Comparison of ENCODE assay signal across 13 cellular contexts in genomic region chr7:55185321-55185802, GRCh38.
DNase-seq lines count a peak whose midpoint lies in the region; ATAC-seq and FAIRE-seq lines count a peak whose summit lies in the region.
"Had no signal": no experiment of that assay in that cellular context is flagged by ENCODE, and none has a peak within 500 bp of the region (broad histone marks: within the 10 kb centered on the region; RNA-seq: fewer than 3 reads in every experiment).

No MANE protein-coding gene starts in this region.

- no peak overlapping the region for H3K4me3 Mint-ChIP-seq in activated CD8-positive, alpha-beta memory T cell treated with anti-CD3 and anti-CD28 coated beads, Interleukin-2, amount 10 ng/mL, durations not matched to agents 7 days and 5 days
- peak overlapping the region; percentile 50 for H3K4me3 Mint-ChIP-seq in stimulated activated effector memory CD8-positive, alpha-beta T cell treated with anti-CD3 and anti-CD28 coated beads, Interleukin-12 subunit alpha, Interleukin-12 subunit beta, amount 100 ng/mL, for 72 hours
- H3K4me3 Mint-ChIP-seq: activated CD4-positive, alpha-beta T cell treated with anti-CD3 and anti-CD28 coated beads, Interleukin-2, amount 10 ng/mL, durations not matched to agents 7 days and 5 days; T-cell had no signal

- H3K36me3 ChIP-seq in HAP-1 (replicated peaks): no peaks in the 10 kb centered on the region

- ATAC-seq in activated CD8-positive, alpha-beta memory T cell treated with anti-CD3 and anti-CD28 coated beads, Interleukin-2, amount 10 ng/mL, durations not matched to agents 7 days and 5 days: no peak
- ATAC-seq in stimulated activated effector memory CD8-positive, alpha-beta T cell treated with anti-CD3 and anti-CD28 coated beads, Interleukin-12 subunit alpha, Interleukin-12 subunit beta, amount 100 ng/mL, for 72 hours: peak; percentile 86
- ATAC-seq in HG03439 (IDR thresholded peaks at IDR 0.05; ENCODE audit: unreplicated experiment) (no peak), GM19455 (IDR thresholded peaks at IDR 0.05; ENCODE audit: unreplicated experiment) (no peak)
- ATAC-seq: T-cell had no signal

- H3K27me3 Mint-ChIP-seq in activated CD8-positive, alpha-beta memory T cell treated with anti-CD3 and anti-CD28 coated beads, Interleukin-2, amount 10 ng/mL, durations not matched to agents 7 days and 5 days: peaks cover 3% of the 10 kb centered on the region

- CTCF ChIA-PET in activated CD8-positive, alpha-beta memory T cell treated with anti-CD3 and anti-CD28 coated beads, Interleukin-2, amount 10 ng/mL, durations not matched to agents 7 days and 5 days (lab: Charles Lee): no interaction called here

- no peak overlapping the region for H3K4me3 ChIP-seq in HAP-1
- H3K4me3 ChIP-seq: lung, testis had no signal

- FAIRE-seq in RCC 7860 (lab: Jason Lieb, UNC): no peak

- in situ Hi-C loops in HAP-1 (cut with MboI; ENCODE audit: low sequenced_read_pairs): no loop called here

- no peaks in the 10 kb centered on the region for H3K36me3 Mint-ChIP-seq in activated CD8-positive, alpha-beta memory T cell treated with anti-CD3 and anti-CD28 coated beads, Interleukin-2, amount 10 ng/mL, durations not matched to agents 7 days and 5 days
- H3K36me3 Mint-ChIP-seq in stimulated activated effector memory CD8-positive, alpha-beta T cell treated with anti-CD3 and anti-CD28 coated beads, Interleukin-12 subunit alpha, Interleukin-12 subunit beta, amount 100 ng/mL, for 72 hours: no peaks in the 10 kb centered on the region
- H3K36me3 Mint-ChIP-seq: T-cell had no signal

- H3K27ac Mint-ChIP-seq in activated CD8-positive, alpha-beta memory T cell treated with anti-CD3 and anti-CD28 coated beads, Interleukin-2, amount 10 ng/mL, durations not matched to agents 7 days and 5 days: no peak overlapping the region
- H3K27ac Mint-ChIP-seq in stimulated activated effector memory CD8-positive, alpha-beta T cell treated with anti-CD3 and anti-CD28 coated beads, Interleukin-12 subunit alpha, Interleukin-12 subunit beta, amount 100 ng/mL, for 72 hours: peak overlapping the region; percentile 37
- H3K27ac Mint-ChIP-seq: activated CD4-positive, alpha-beta T cell treated with anti-CD3 and anti-CD28 coated beads, Interleukin-2, amount 10 ng/mL, durations not matched to agents 7 days and 5 days; T-cell had no signal

- no peaks in the 10 kb centered on the region for H3K4me1 ChIP-seq in HAP-1

- H3K27me3 ChIP-seq in HAP-1 (ENCODE audit: low read depth): no peaks in the 10 kb centered on the region
- H3K27me3 ChIP-seq: testis had no signal

- H3K4me1 Mint-ChIP-seq in activated CD8-positive, alpha-beta memory T cell treated with anti-CD3 and anti-CD28 coated beads, Interleukin-2, amount 10 ng/mL, durations not matched to agents 7 days and 5 days: no peaks in the 10 kb centered on the region
- H3K4me1 Mint-ChIP-seq in stimulated activated effector memory CD8-positive, alpha-beta T cell treated with anti-CD3 and anti-CD28 coated beads, Interleukin-12 subunit alpha, Interleukin-12 subunit beta, amount 100 ng/mL, for 72 hours: peaks cover 23% of the 10 kb centered on the region
- H3K4me1 Mint-ChIP-seq: activated CD4-positive, alpha-beta T cell treated with anti-CD3 and anti-CD28 coated beads, Interleukin-2, amount 10 ng/mL, durations not matched to agents 7 days and 5 days; T-cell had no signal

- no peaks in the 10 kb centered on the region for H3K9me3 ChIP-seq in HAP-1
- H3K9me3 ChIP-seq: testis had no signal

- DNase-seq in activated CD8-positive, alpha-beta memory T cell treated with anti-CD3 and anti-CD28 coated beads, Interleukin-2, amount 10 ng/mL, durations not matched to agents 7 days and 5 days: peak; percentile 40
- no peak for DNase-seq in activated CD8-positive, alpha-beta memory T cell treated with anti-CD3 and anti-CD28 coated beads, Interleukin-2, amount 50 U/mL, for 48 hours
- DNase-seq in RCC 7860 (ENCODE audit: low spot score) (peak; percentile 42), fibroblast of gingiva (ENCODE audit: low read depth) (peak; percentile 39), HAP-1 (ENCODE audit: low spot score in 2 of 2) (no peak)
- DNase-seq in stimulated activated effector memory CD8-positive, alpha-beta T cell treated with anti-CD3 and anti-CD28 coated beads, Interleukin-12 subunit alpha, Interleukin-12 subunit beta, amount 100 ng/mL, for 72 hours (ENCODE audit: low spot score in 2 of 2): no peak
- DNase-seq: activated CD4-positive, alpha-beta T cell treated with anti-CD3 and anti-CD28 coated beads, Interleukin-2, amount 10 ng/mL, durations not matched to agents 7 days and 5 days; activated gamma-delta T cell treated with Interleukin-2 at 50 U/mL for 16 hours; T-cell; testis had no signal

- no peaks in the 10 kb centered on the region for H3K9me3 Mint-ChIP-seq in activated CD8-positive, alpha-beta memory T cell treated with anti-CD3 and anti-CD28 coated beads, Interleukin-2, amount 10 ng/mL, durations not matched to agents 7 days and 5 days (ENCODE audit: low read depth)
- H3K9me3 Mint-ChIP-seq in stimulated activated effector memory CD8-positive, alpha-beta T cell treated with anti-CD3 and anti-CD28 coated beads, Interleukin-12 subunit alpha, Interleukin-12 subunit beta, amount 100 ng/mL, for 72 hours: no peaks in the 10 kb centered on the region
- H3K9me3 Mint-ChIP-seq: activated CD4-positive, alpha-beta T cell treated with anti-CD3 and anti-CD28 coated beads, Interleukin-2, amount 10 ng/mL, durations not matched to agents 7 days and 5 days; T-cell had no signal

Comparison
In these comparisons a context has a peak if more than half of its experiments do, and no peak if none do; other contexts are left out.
1. DNase-seq: peak in activated CD8-positive, alpha-beta memory T cell treated with anti-CD3 and anti-CD28 coated beads, Interleukin-2, amount 10 ng/mL, durations not matched to agents 7 days and 5 days (single experiment), RCC 7860 (single experiment) and fibroblast of gingiva (single experiment); none in activated CD8-positive, alpha-beta memory T cell treated with anti-CD3 and anti-CD28 coated beads, Interleukin-2, amount 50 U/mL, for 48 hours (single experiment), stimulated activated effector memory CD8-positive, alpha-beta T cell treated with anti-CD3 and anti-CD28 coated beads, Interleukin-12 subunit alpha, Interleukin-12 subunit beta, amount 100 ng/mL, for 72 hours (0 of 2) and HAP-1 (0 of 2).